ENCODE assay signal across 18 cellular contexts in genomic region chr12:132396657-132397056, GRCh38.
DNase-seq lines count a peak whose midpoint lies in the region; ATAC-seq, FAIRE-seq and TF ChIP-seq lines count a peak whose summit lies in the region.
"Had no signal": no experiment of that assay in that cellular context is flagged by ENCODE, and none has a peak within 500 bp of the region (broad histone marks: within the 10 kb centered on the region; RNA-seq: fewer than 3 reads in every experiment).

No MANE protein-coding gene starts in this region.

- intact Hi-C loops in spleen (cut with DNase I; ENCODE audit: low total_unique reads): no loop called here
- intact Hi-C loops in activated CD4-positive, alpha-beta T cell treated with anti-CD3 and anti-CD28 coated beads, Interleukin-2, amount 10 ng/mL, durations not matched to agents 24 days and 14 days (cut with micrococcal nuclease): no loop called here

- H3K36me3 ChIP-seq in BLaER1 treated with 17β-estradiol and CSF1 and Interleukin-3, amounts not matched to agents 10 nM and 100 nM: no peaks in the 10 kb centered on the region
- H3K36me3 ChIP-seq in GM23338 (ENCODE audit: insufficient read depth) (no peaks in the 10 kb centered on the region), iPS-20b (ENCODE audit: insufficient read depth, low read depth, low read length) (no peaks in the 10 kb centered on the region), spleen (no peaks in the 10 kb centered on the region)
- H3K36me3 ChIP-seq: SJCRH30 had no signal

- H3K9me3 Mint-ChIP-seq in GM23338: no peaks in the 10 kb centered on the region
- no peaks in the 10 kb centered on the region for H3K9me3 Mint-ChIP-seq in activated CD4-positive, alpha-beta T cell treated with anti-CD3 and anti-CD28 coated beads, Interleukin-2, amount 10 ng/mL, durations not matched to agents 24 days and 14 days

- peak overlapping the region in 1 of 11 experiments; percentile 28; a peak in 1 of 22 replicates for H3K9ac ChIP-seq in BLaER1 treated with 17β-estradiol and CSF1 and Interleukin-3, amounts not matched to agents 10 nM and 100 nM
- H3K9ac ChIP-seq in iPS-20b (ENCODE audit: low read depth, low read length): peak overlapping the region; percentile 4; the same call in 1 of the 2 replicates

- H3F3A ChIP-seq in GM23338 (replicated peaks; ENCODE audit: low read depth): peaks cover 5% of the 10 kb centered on the region; the same call in 1 of the 2 replicates

- H3K27me3 ChIP-seq in BLaER1 treated with 17β-estradiol and CSF1 and Interleukin-3, amounts not matched to agents 10 nM and 100 nM: peaks cover 48 to 70% (median 67%) of the 10 kb centered on the region in 11 experiments
- H3K27me3 ChIP-seq in GM23338 (ENCODE audit: insufficient read depth) (no peaks in the 10 kb centered on the region), iPS-20b (ENCODE audit: insufficient read depth, low read length) (peaks cover 79% of the 10 kb centered on the region), spleen (replicated peaks in 1 of 7) (peaks cover 0 to 84% (median 49%) of the 10 kb centered on the region in 7 donors), foreskin keratinocyte (peaks cover 35% of the 10 kb centered on the region)
- H3K27me3 ChIP-seq: SJCRH30 had no signal

- H3K4me2 ChIP-seq in BLaER1 treated with 17β-estradiol and CSF1 and Interleukin-3, amounts not matched to agents 10 nM and 100 nM: peak overlapping the region in 9 of 11 experiments; percentile 12 to 69 (median 43); a peak in 14 of 22 replicates
- peak overlapping the region; percentile 55; the same call in 1 of the 2 replicates for H3K4me2 ChIP-seq in GM23338

- H3K4me3 ChIP-seq in BLaER1 treated with 17β-estradiol and CSF1 and Interleukin-3, amounts not matched to agents 10 nM and 100 nM: no peak overlapping the region
- H3K4me3 ChIP-seq in GM23338 (no peak overlapping the region), iPS-20b (ENCODE audit: low read length) (no peak overlapping the region), spleen (no peak overlapping the region)
- H3K4me3 ChIP-seq: SJCRH30 had no signal

- peaks cover 5% of the 10 kb centered on the region; the same call in 1 of the 2 replicates for H3K9me2 ChIP-seq in GM23338 (ENCODE audit: insufficient read depth)

- no peaks in the 10 kb centered on the region for H3K79me2 ChIP-seq in GM23338 (replicated peaks; ENCODE audit: insufficient read depth)

- ATAC-seq in GM23338: no peak
- no peak for ATAC-seq in foreskin keratinocyte

- H2AFZ ChIP-seq in GM23338: peak overlapping the region; percentile 74; the same call in 1 of the 2 replicates

- peaks cover 21% of the 10 kb centered on the region for H3K27me3 Mint-ChIP-seq in GM23338 (ENCODE audit: insufficient read depth, low read depth, poor library complexity)
- peaks cover 6% of the 10 kb centered on the region for H3K27me3 Mint-ChIP-seq in activated CD4-positive, alpha-beta T cell treated with anti-CD3 and anti-CD28 coated beads, Interleukin-2, amount 10 ng/mL, durations not matched to agents 24 days and 14 days

- no peak overlapping the region for H3K4me3 Mint-ChIP-seq in GM23338
- H3K4me3 Mint-ChIP-seq in activated CD4-positive, alpha-beta T cell treated with anti-CD3 and anti-CD28 coated beads, Interleukin-2, amount 10 ng/mL, durations not matched to agents 24 days and 14 days: no peak overlapping the region

- H3K4me1 Mint-ChIP-seq in GM23338: peaks cover 26% of the 10 kb centered on the region
- H3K4me1 Mint-ChIP-seq in activated CD4-positive, alpha-beta T cell treated with anti-CD3 and anti-CD28 coated beads, Interleukin-2, amount 10 ng/mL, durations not matched to agents 24 days and 14 days: no peaks in the 10 kb centered on the region

- no peak overlapping the region for H3K27ac Mint-ChIP-seq in GM23338
- H3K27ac Mint-ChIP-seq in activated CD4-positive, alpha-beta T cell treated with anti-CD3 and anti-CD28 coated beads, Interleukin-2, amount 10 ng/mL, durations not matched to agents 24 days and 14 days: no peak overlapping the region

- DNase-seq in GM23338 (ENCODE audit: low spot score) (no peak), spleen (peak; percentile 28), foreskin keratinocyte (no peak), GM12892 (ENCODE audit: insufficient read length) (no peak)
- DNase-seq in activated CD4-positive, alpha-beta T cell treated with anti-CD3 and anti-CD28 coated beads, Interleukin-2, amount 10 ng/mL, durations not matched to agents 24 days and 14 days: no peak
- DNase-seq: HCEC 1CT, IMR-90, NCI-H1105 treated with DMSO at 0.1 percent for 48 hours, NCI-H2081, NCI-H2171 treated with DMSO at 0.1 percent for 48 hours, NCI-H524 treated with DMSO at 0.1 percent for 48 hours, NCI-H82, SJCRH30 had no signal

- TF ChIP-seq POLR2A in spleen (IDR thresholded peaks at IDR 0.05) (no peak), GM12892 (IDR thresholded peaks at IDR 0.05; ENCODE audit: low read depth, low read length) (no peak)

- H3K27ac ChIP-seq in BLaER1 treated with 17β-estradiol and CSF1 and Interleukin-3, amounts not matched to agents 10 nM and 100 nM: peak overlapping the region in 4 of 11 experiments; percentile 12 to 62 (median 49); a peak in 6 of 22 replicates
- H3K27ac ChIP-seq in GM23338 (ENCODE audit: low read depth) (no peak overlapping the region), iPS-20b (ENCODE audit: low read length) (no peak overlapping the region), spleen (no peak overlapping the region), foreskin keratinocyte (no peak overlapping the region)
- H3K27ac ChIP-seq: C4-2B, SJCRH30 had no signal

- no peak for FAIRE-seq in GM12892 (lab: Jason Lieb, UNC)
- FAIRE-seq: GM12891, RCC 7860 had no signal

- H3K36me3 Mint-ChIP-seq in GM23338 (ENCODE audit: low read depth): no peaks in the 10 kb centered on the region
- no peaks in the 10 kb centered on the region for H3K36me3 Mint-ChIP-seq in activated CD4-positive, alpha-beta T cell treated with anti-CD3 and anti-CD28 coated beads, Interleukin-2, amount 10 ng/mL, durations not matched to agents 24 days and 14 days (ENCODE audit: low read depth)

- 69 to 80% (median 72%) methylated on average over 16 of the region's 16 CpGs for WGBS in spleen, 5 donors

- TF ChIP-seq CTCF in GM23338 (conservative IDR thresholded peaks at IDR 0.05; ENCODE audit: low read depth in 2 of 2) (no peak), spleen (IDR thresholded peaks at IDR 0.05 in 8 of 11, conservative IDR thresholded peaks at IDR 0.05 in 3 of 11) (no peak), foreskin keratinocyte (conservative IDR thresholded peaks at IDR 0.05) (no peak)

- no peaks in the 10 kb centered on the region for H3K9me3 ChIP-seq in BLaER1 treated with 17β-estradiol and CSF1 and Interleukin-3, amounts not matched to agents 10 nM and 100 nM (replicated peaks in 1 of 11)
- H3K9me3 ChIP-seq in iPS-20b (ENCODE audit: insufficient read depth, low read depth, low read length) (no peaks in the 10 kb centered on the region), spleen (no peaks in the 10 kb centered on the region)
- H3K9me3 ChIP-seq: SJCRH30 had no signal

- peaks cover 9 to 38% (median 23%) of the 10 kb centered on the region in 10 experiments; a peak in 18 of 20 replicates for H3K4me1 ChIP-seq in BLaER1 treated with 17β-estradiol and CSF1 and Interleukin-3, amounts not matched to agents 10 nM and 100 nM
- H3K4me1 ChIP-seq in GM23338 (ENCODE audit: insufficient read depth) (no peaks in the 10 kb centered on the region; the same call in 1 of the 2 replicates), iPS-20b (ENCODE audit: insufficient read depth, low read length) (no peaks in the 10 kb centered on the region; the same call in 1 of the 2 replicates), spleen (no peaks in the 10 kb centered on the region), foreskin keratinocyte (no peaks in the 10 kb centered on the region)
- H3K4me1 ChIP-seq: SJCRH30 had no signal

- H4K20me1 ChIP-seq in BLaER1 treated with 17β-estradiol and CSF1 and Interleukin-3, amounts not matched to agents 10 nM and 100 nM: peaks cover 0 to 9% (median 0%) of the 10 kb centered on the region in 11 experiments; a peak in 7 of 22 replicates
- no peaks in the 10 kb centered on the region for H4K20me1 ChIP-seq in GM23338 (replicated peaks; ENCODE audit: insufficient read depth)

TF ChIP-seq in GM23338, 12 proteins besides CTCF, POLR2A, EP300 and RAD21 (continues in another document):
- TF ChIP-seq ETS1 (IDR thresholded peaks at IDR 0.05) (no peak), ZNF114 (CRISPR knock-in tag; IDR thresholded peaks at IDR 0.05) (no peak), CREB1 (CRISPR knock-in tag; IDR thresholded peaks at IDR 0.05; ENCODE audit: low read depth) (no peak), EZH2 (IDR thresholded peaks at IDR 0.05; ENCODE audit: low read depth, unreplicated experiment) (no peak), ZNF331 (CRISPR knock-in tag; IDR thresholded peaks at IDR 0.05; ENCODE audit: low read depth) (no peak), JUNB (IDR thresholded peaks at IDR 0.05; ENCODE audit: unreplicated experiment) (no peak)
